In the genomic region with DNA sequence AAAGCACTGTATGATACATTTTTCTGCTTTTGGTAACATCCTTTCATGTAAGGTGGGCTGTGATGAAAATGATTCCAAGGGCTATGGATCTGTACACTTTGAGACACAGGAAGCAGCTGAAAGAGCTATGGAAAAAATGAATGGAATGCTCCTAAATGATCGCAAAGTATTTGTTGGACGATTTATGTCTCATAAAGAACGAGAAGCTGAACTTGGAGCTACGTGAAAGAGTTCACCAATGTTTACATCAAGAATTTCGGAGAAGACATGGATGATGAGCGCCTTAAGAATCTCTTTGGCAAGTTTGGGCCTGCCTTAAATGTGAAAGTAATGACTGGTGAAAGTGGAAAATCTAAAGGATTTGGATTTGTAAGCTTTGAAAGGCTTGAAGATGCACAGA, we compare ENCODE assay signal across 1 cellular context.
TF ChIP-seq lines count a peak whose summit lies in the region.

No MANE protein-coding gene starts in this region.

TF ChIP-seq in A549, 52 proteins besides CTCF, POLR2A, EP300 and RAD21 (continued from another document):
- TF ChIP-seq BCL3 (IDR thresholded peaks at IDR 0.05) = no peak
TF ChIP-seq in A549: peak in this region for 0.
